In the genomic region with DNA sequence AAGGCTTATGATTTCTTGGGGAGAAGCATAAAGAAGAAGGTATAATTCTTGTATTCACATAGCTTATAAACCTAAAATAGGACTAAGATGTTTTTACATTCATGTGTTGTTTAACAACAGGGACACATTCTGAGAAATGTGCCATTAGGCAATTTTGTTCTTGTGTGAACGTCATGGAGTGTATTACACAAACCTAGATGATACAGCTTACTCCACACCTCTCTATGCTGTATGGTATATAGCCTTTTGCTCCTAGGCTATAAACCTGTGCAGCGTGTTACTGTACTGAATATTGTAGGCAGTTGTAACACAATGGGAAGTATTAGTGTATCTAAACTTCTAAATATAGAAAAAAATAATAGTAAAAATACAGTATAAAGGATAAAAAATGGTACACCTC, we compare ENCODE assay signal across 22 cellular contexts.
DNase-seq lines count a peak whose midpoint lies in the region; ATAC-seq and TF ChIP-seq lines count a peak whose summit lies in the region.
"Had no signal": no experiment of that assay in that cellular context is flagged by ENCODE, and none has a peak within 500 bp of the region (broad histone marks: within the 10 kb centered on the region; RNA-seq: fewer than 3 reads in every experiment).

No MANE protein-coding gene starts in this region.

- H3K36me3 ChIP-seq in neutrophil, result no peaks in the 10 kb centered on the region
- H3K36me3 ChIP-seq: HAP-1, Peyer's patch had no signal

- no peak overlapping the region for H3K4me3 Mint-ChIP-seq in CD14-positive monocyte
- no peak overlapping the region for H3K4me3 Mint-ChIP-seq in effector memory CD8-positive, alpha-beta T cell
- H3K4me3 Mint-ChIP-seq: B cell; CD4-positive, CD25-positive, alpha-beta regulatory T cell; T-cell had no signal

- H3K27me3 ChIP-seq in HL-60 (ENCODE audit: insufficient read depth, poor library complexity, severe bottlenecking) (no peaks in the 10 kb centered on the region), neutrophil (no peaks in the 10 kb centered on the region)
- H3K27me3 ChIP-seq: Peyer's patch had no signal

- peaks cover 0 to 2% (median 0%) of the 10 kb centered on the region in 7 donors for H3K9me3 Mint-ChIP-seq in CD14-positive monocyte
- no peaks in the 10 kb centered on the region for H3K9me3 Mint-ChIP-seq in effector memory CD8-positive, alpha-beta T cell
- H3K9me3 Mint-ChIP-seq: T-cell had no signal

- H3K27ac ChIP-seq in HL-60 (replicated peaks) (peak overlapping the region; percentile 32), neutrophil (peak overlapping the region; percentile 65)
- H3K27ac ChIP-seq: GM23248, Peyer's patch had no signal

- H3K27ac Mint-ChIP-seq in CD14-positive monocyte, result peak overlapping the region in 4 of 7 donors; percentile 82 to 92 (median 90)
- H3K27ac Mint-ChIP-seq in effector memory CD8-positive, alpha-beta T cell, result no peak overlapping the region
- H3K27ac Mint-ChIP-seq: B cell; CD4-positive, CD25-positive, alpha-beta regulatory T cell; T-cell had no signal

- DNase-seq in CD14-positive monocyte (ENCODE audit: low spot score) (no peak), HL-60 (ENCODE audit: low read depth in 1 of 2, low spot score in 1 of 2) (peak; percentile 45 to 80), amniotic epithelial cell (ENCODE audit: low read depth) (peak; percentile 78)
- no peak for DNase-seq in effector memory CD8-positive, alpha-beta T cell
- DNase-seq: CD4-positive, CD25-positive, alpha-beta regulatory T cell; DMS 273 treated with DMSO at 0.1 percent for 48 hours; DMS79 treated with DMSO at 0.1 percent for 48 hours; GM23248; NCI-H1105; NCI-H146; NCI-H2029; NCI-H2227 treated with DMSO at 0.1 percent for 48 hours; NCI-H510A treated with DMSO at 0.1 percent for 48 hours; NCI-H774; NK-92 treated with Interleukin-12 subunit alpha and Interleukin-12 subunit beta, amount 100 ng/mL, for 24 hours; Peyer's patch; T-cell had no signal

- no peaks in the 10 kb centered on the region for H3K36me3 Mint-ChIP-seq in CD14-positive monocyte
- no peaks in the 10 kb centered on the region for H3K36me3 Mint-ChIP-seq in effector memory CD8-positive, alpha-beta T cell (ENCODE audit: insufficient read depth)
- H3K36me3 Mint-ChIP-seq: T-cell had no signal

- peaks cover 7% of the 10 kb centered on the region for H3K4me1 Mint-ChIP-seq in CD14-positive monocyte
- peaks cover 0 to 11% of the 10 kb centered on the region in 2 donors for H3K4me1 Mint-ChIP-seq in effector memory CD8-positive, alpha-beta T cell (ENCODE audit: low read depth in 2 of 2)
- H3K4me1 Mint-ChIP-seq: B cell, T-cell had no signal

- H3K27me3 Mint-ChIP-seq in CD14-positive monocyte (ENCODE audit: low read depth in 3 of 3), result no peaks in the 10 kb centered on the region
- H3K27me3 Mint-ChIP-seq in effector memory CD8-positive, alpha-beta T cell, result no peaks in the 10 kb centered on the region
- H3K27me3 Mint-ChIP-seq: B cell; CD4-positive, CD25-positive, alpha-beta regulatory T cell; T-cell had no signal

- no peaks in the 10 kb centered on the region for H3K9me3 ChIP-seq in neutrophil
- H3K9me3 ChIP-seq: HAP-1, Peyer's patch had no signal

- TF ChIP-seq CTCF in CD14-positive monocyte (IDR thresholded peaks at IDR 0.05) (no peak), HL-60 (IDR thresholded peaks at IDR 0.05; ENCODE audit: insufficient read depth, low read length) (no peak), neutrophil (IDR thresholded peaks at IDR 0.05) (no peak)

- intact Hi-C loops in CD14-positive monocyte (cut with micrococcal nuclease), result no loop called here

- peaks cover 18 to 23% of the 10 kb centered on the region in 2 experiments for H3K4me1 ChIP-seq in neutrophil (ENCODE audit: control insufficient read depth in 1 of 2, insufficient read depth in 1 of 2, low read depth in 1 of 2, low read length in 1 of 2)
- H3K4me1 ChIP-seq: Peyer's patch had no signal

- H3K4me3 ChIP-seq in HL-60 (replicated peaks; ENCODE audit: insufficient read depth, low read length) (no peak overlapping the region), neutrophil (ENCODE audit: low read depth in 1 of 2, low read length in 1 of 2) (peak overlapping the region; percentile 8)
- H3K4me3 ChIP-seq: GM23248, HAP-1, Peyer's patch had no signal

- no peak for ATAC-seq in effector memory CD8-positive, alpha-beta T cell (replicated peaks)
- ATAC-seq in GM18498 (IDR thresholded peaks at IDR 0.05; ENCODE audit: unreplicated experiment) (no peak), HG03039 (IDR thresholded peaks at IDR 0.05; ENCODE audit: unreplicated experiment) (no peak)
- ATAC-seq: T-cell had no signal

Comparison
In these comparisons a context has a peak if more than half of its experiments do, and no peak if none do; other contexts are left out.
1. DNase-seq: peak in HL-60 (2 of 2) and amniotic epithelial cell (single experiment); none in CD14-positive monocyte (single experiment) and effector memory CD8-positive, alpha-beta T cell (0 of 3).
2. H3K27ac Mint-ChIP-seq: peak in CD14-positive monocyte (4 of 7); none in effector memory CD8-positive, alpha-beta T cell (0 of 2).